Comparison of ENCODE assay signal across 8 cellular contexts in the genomic region with DNA sequence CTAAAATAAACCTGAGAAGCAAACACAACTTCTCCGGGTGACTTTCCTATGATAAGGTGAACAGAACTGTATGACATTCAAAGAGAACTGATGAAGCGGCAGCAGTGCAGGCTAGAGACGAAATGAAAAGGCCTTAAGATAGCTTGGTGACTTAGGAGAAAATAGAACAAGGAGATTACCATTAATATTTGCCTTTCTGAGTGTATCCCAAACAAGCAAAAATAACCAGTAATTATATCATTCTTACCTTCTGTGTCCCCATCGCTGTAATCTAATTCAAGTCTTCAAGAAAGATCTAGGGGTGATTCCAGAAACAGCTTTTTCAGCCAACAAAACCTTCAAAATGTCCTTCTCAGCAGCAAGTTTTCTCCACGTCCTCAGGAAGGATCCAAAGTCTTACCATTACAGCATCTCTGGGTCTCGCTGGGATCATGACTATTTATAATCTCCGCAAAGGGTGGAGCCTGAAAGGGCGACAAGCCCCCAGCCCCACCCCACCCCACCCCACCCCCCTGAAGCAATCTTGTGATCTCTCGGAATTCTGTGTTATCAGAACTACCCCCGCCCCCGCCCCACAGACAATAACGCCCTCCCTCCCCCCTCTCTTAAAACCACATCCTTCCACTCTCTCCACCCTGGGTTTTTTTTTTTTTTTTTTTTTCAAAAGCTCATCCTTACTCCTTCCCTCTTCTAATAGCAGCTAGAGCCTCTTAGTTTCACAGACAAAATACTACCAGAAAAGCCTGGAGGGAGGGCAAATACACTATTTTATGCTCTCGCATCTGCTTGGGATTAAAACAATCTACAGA. TPM values are rescaled to one million over a fixed set of nuclear protein-coding genes. Genes with fewer than 3 reads are reported as not detected.
A peak's percentile ranks its signal among the peaks of the same experiment; 100 is the strongest.
DNase-seq lines count a peak whose midpoint lies in the region; ATAC-seq lines count a peak whose summit lies in the region.

A gene (minus strand): TSS at position 415 of the 809 bp plus-strand sequence. CDS start 153 bp downstream, at position 262.

- peak; percentile 44 for ATAC-seq in GM21423 (IDR thresholded peaks at IDR 0.05; ENCODE audit: unreplicated experiment)
- peak; percentile 47 for ATAC-seq in left lobe of liver

- peak; percentile 78 for DNase-seq in Ammon's horn (ENCODE audit: low spot score)
- DNase-seq in NCI-H2227 treated with DMSO at 0.1 percent for 48 hours (lab: John Stamatoyannopoulos, UW) = peak; percentile 93
- peak; percentile 69 for DNase-seq in activated CD4-positive, alpha-beta T cell treated with anti-CD3 and anti-CD28 coated beads, Interleukin-2, amount 50 U/mL, for 1 hour
- DNase-seq in dermis blood vessel endothelial cell = peak; percentile 87
- DNase-seq in left lobe of liver (ENCODE audit: low spot score) = no peak
- peak; percentile 43 to 70 for DNase-seq in stimulated activated CD4-positive, alpha-beta T cell treated with anti-CD3 and anti-CD28 coated beads, Interleukin-1b, Interleukin-23, amount 100 ng/mL, for 4 hours (ENCODE audit: low read depth in 2 of 2)
- no peak for DNase-seq in NCI-H2196 (lab: John Stamatoyannopoulos, UW; ENCODE audit: unreplicated experiment)

RNA-seq across cellular contexts. Expression of the gene that starts here (rescaled TPM):
- total RNA-seq in dermis blood vessel endothelial cell (18.7 and 32.5 TPM in 2 replicates), left lobe of liver (9.4 TPM)

Comparison
In these comparisons a context has a peak if more than half of its experiments do, and no peak if none do; other contexts are left out.
1. DNase-seq: peak in Ammon's horn (single experiment), NCI-H2227 treated with DMSO at 0.1 percent for 48 hours (single experiment), activated CD4-positive, alpha-beta T cell treated with anti-CD3 and anti-CD28 coated beads, Interleukin-2, amount 50 U/mL, for 1 hour (single experiment), dermis blood vessel endothelial cell (single experiment) and stimulated activated CD4-positive, alpha-beta T cell treated with anti-CD3 and anti-CD28 coated beads, Interleukin-1b, Interleukin-23, amount 100 ng/mL, for 4 hours (2 of 2); none in left lobe of liver (single experiment) and NCI-H2196 (single experiment).